ENCODE assay signal across 8 cellular contexts in the genomic region with DNA sequence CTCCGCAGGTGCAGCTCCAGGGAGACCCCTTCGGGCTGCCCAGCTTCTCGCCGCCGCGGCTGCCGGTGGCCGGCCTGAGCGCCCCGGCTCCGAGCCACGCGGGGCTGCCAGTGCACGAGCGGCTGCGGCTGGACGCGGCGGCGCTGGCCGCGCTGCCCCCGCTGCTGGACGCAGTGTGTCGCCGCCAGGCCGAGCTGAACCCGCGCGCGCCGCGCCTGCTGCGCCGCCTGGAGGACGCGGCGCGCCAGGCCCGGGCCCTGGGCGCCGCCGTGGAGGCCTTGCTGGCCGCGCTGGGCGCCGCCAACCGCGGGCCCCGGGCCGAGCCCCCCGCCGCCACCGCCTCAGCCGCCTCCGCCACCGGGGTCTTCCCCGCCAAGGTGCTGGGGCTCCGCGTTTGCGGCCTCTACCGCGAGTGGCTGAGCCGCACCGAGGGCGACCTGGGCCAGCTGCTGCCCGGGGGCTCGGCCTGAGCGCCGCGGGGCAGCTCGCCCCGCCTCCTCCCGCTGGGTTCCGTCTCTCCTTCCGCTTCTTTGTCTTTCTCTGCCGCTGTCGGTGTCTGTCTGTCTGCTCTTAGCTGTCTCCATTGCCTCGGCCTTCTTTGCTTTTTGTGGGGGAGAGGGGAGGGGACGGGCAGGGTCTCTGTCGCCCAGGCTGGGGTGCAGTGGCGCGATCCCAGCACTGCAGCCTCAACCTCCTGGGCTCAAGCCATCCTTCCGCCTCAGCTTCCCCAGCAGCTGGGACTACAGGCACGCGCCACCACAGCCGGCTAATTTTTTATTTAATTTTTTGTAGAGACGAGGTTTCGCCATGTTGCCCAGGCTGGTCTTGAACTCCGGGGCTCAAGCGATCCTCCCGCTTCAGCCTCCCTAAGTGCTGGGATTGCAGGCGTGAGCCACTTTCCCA. TPM values are rescaled to one million over a fixed set of nuclear protein-coding genes. Genes with fewer than 3 reads are reported as not detected.
A peak's percentile ranks its signal among the peaks of the same experiment; 100 is the strongest.
DNase-seq lines count a peak whose midpoint lies in the region; ATAC-seq and TF ChIP-seq lines count a peak whose summit lies in the region.

No MANE protein-coding gene starts in this region.

- intact Hi-C loops in left ventricle myocardium superior (cut with micrococcal nuclease) = no loop called here

- CTCF ChIA-PET in RWPE1 (lab: Yijun Ruan, JAX) = interaction anchor here (0.8 to 3.8 kb wide), 9 partner anchors 9 to 119 kb away, joined by 3 to 47 read pairs (median 4); no protein-coding TSS in a partner anchor

- TF ChIP-seq CTCF in GM12874 (IDR thresholded peaks at IDR 0.05; ENCODE audit: insufficient read depth, low read depth, low read length) (peak; percentile 55), RWPE1 (conservative IDR thresholded peaks at IDR 0.05; ENCODE audit: low read depth) (peak; percentile 92)

- ATAC-seq in HG03439 (IDR thresholded peaks at IDR 0.05; ENCODE audit: unreplicated experiment) (peak; percentile 45), left ventricle myocardium superior (peak; percentile 89)

- DNase-seq in ACHN = peak; percentile 84
- DNase-seq in RWPE1 (ENCODE audit: low spot score) = peak; percentile 57
- DNase-seq in amygdala (lab: John Stamatoyannopoulos, UW) = peak in 36 of 56 donors; percentile 20 to 73 (median 48)
- peak; percentile 90 for DNase-seq in left ventricle myocardium superior
- peak; percentile 33 for DNase-seq in pons (ENCODE audit: low spot score)
- no peak for DNase-seq in NCI-H526 treated with DMSO at 0.1 percent for 48 hours (lab: John Stamatoyannopoulos, UW)

- in situ Hi-C loops in ACHN (cut with HindIII; ENCODE audit: low pct_ligation_motif_present, low pct_unique_long_range_greater_than_20kb, low sequenced_read_pairs) = no loop called here

- peak overlapping the region; percentile 84 for H3K27ac ChIP-seq in RWPE1

- POLR2A ChIA-PET in RWPE1 (lab: Yijun Ruan, JAX; ENCODE audit: low non-redundant PET) = interaction anchor here (0.6 to 0.9 kb wide), 2 partner anchors 9 to 97 kb away, joined by 4 read pairs; no protein-coding TSS in a partner anchor

RNA-seq across cellular contexts. Expression of a gene that starts 5.9 kb away (rescaled TPM):
- 7.5 TPM for total RNA-seq in left ventricle myocardium superior

RNA-seq across cellular contexts. Expression of a gene that starts 8.4 kb away (rescaled TPM):
- 29.6 TPM for total RNA-seq in left ventricle myocardium superior

RNA-seq across cellular contexts. Expression of a gene that starts 21.1 kb away (rescaled TPM):
- total RNA-seq in left ventricle myocardium superior = 5.7 TPM

RNA-seq across cellular contexts. Expression of a gene that starts 46.5 kb away (rescaled TPM):
- 10.8 TPM for total RNA-seq in left ventricle myocardium superior

RNA-seq across cellular contexts. Expression of a gene that starts 55.2 kb away (rescaled TPM):
- 11.0 TPM for total RNA-seq in left ventricle myocardium superior
